In genomic region chr1:107748529-107748928, GRCh38 we compare ENCODE assay signal across 9 cellular contexts.
A peak's percentile ranks its signal among the peaks of the same experiment; 100 is the strongest.
DNase-seq lines count a peak whose midpoint lies in the region; FAIRE-seq and TF ChIP-seq lines count a peak whose summit lies in the region.
"Had no signal": no experiment of that assay in that cellular context is flagged by ENCODE, and none has a peak within 500 bp of the region (broad histone marks: within the 10 kb centered on the region; RNA-seq: fewer than 3 reads in every experiment).

No MANE protein-coding gene starts in this region.

- no peaks in the 10 kb centered on the region for H3K4me1 ChIP-seq in CD8-positive, alpha-beta memory T cell (ENCODE audit: insufficient read depth, low read length)

- H3K4me3 ChIP-seq in bronchial epithelial cell (ENCODE audit: low read depth, low read length) (no peak overlapping the region), neural cell (ENCODE audit: low read length) (no peak overlapping the region)
- H3K4me3 ChIP-seq in CD8-positive, alpha-beta memory T cell (ENCODE audit: low read length) = no peak overlapping the region

- H3K27me3 Mint-ChIP-seq in CD8-positive, alpha-beta memory T cell = no peaks in the 10 kb centered on the region

- no peaks in the 10 kb centered on the region for H3K79me2 ChIP-seq in neural cell (replicated peaks; ENCODE audit: insufficient read depth, low read length)

- no peak for TF ChIP-seq EP300 in neural cell (conservative IDR thresholded peaks at IDR 0.05; ENCODE audit: poor library complexity, severe bottlenecking)

- DNase-seq in NCI-H146 (lab: John Stamatoyannopoulos, UW) (peak; percentile 53), bronchial epithelial cell (ENCODE audit: low read depth) (peak; percentile 62), NK-92 (lab: John Stamatoyannopoulos, UW; ENCODE audit: unreplicated experiment) (no peak), AG08396 (ENCODE audit: low spot score) (no peak), globus pallidus (ENCODE audit: low spot score) (no peak)
- DNase-seq in CD8-positive, alpha-beta memory T cell = no peak

- no peaks in the 10 kb centered on the region for H3K9me3 ChIP-seq in neural cell (ENCODE audit: low read length)
- no peaks in the 10 kb centered on the region for H3K9me3 ChIP-seq in CD8-positive, alpha-beta memory T cell (ENCODE audit: low read length)

- peak; percentile 8 for FAIRE-seq in G401.6 (lab: Jason Lieb, UNC)
- FAIRE-seq in bronchial epithelial cell (lab: Jason Lieb, UNC) = no peak
- FAIRE-seq: GM19239 had no signal

- H2AFZ ChIP-seq in neural cell (ENCODE audit: low read depth, low read length) = no peak overlapping the region

- no peaks in the 10 kb centered on the region for H3F3A ChIP-seq in neural cell (ENCODE audit: insufficient read depth, low read length, poor library complexity, severe bottlenecking)

- no peaks in the 10 kb centered on the region for H3K9me2 ChIP-seq in neural cell (ENCODE audit: insufficient read depth, low read length)

- no peak overlapping the region for H3K27ac ChIP-seq in neural cell (ENCODE audit: low read length)
- no peak overlapping the region for H3K27ac ChIP-seq in CD8-positive, alpha-beta memory T cell (ENCODE audit: low read depth, low read length)

- H3K36me3 Mint-ChIP-seq in CD8-positive, alpha-beta memory T cell = peaks cover 4 to 15% (median 6%) of the 10 kb centered on the region in 3 donors

- no peak overlapping the region for H3K4me3 Mint-ChIP-seq in CD8-positive, alpha-beta memory T cell

- CTCF ChIA-PET in CD8-positive, alpha-beta memory T cell (lab: Charles Lee) = no interaction called here

- H3K36me3 ChIP-seq in bronchial epithelial cell (ENCODE audit: control insufficient read depth, insufficient read depth, low read length) (no peaks in the 10 kb centered on the region), neural cell (ENCODE audit: insufficient read depth, low read length) (no peaks in the 10 kb centered on the region)
- H3K36me3 ChIP-seq in CD8-positive, alpha-beta memory T cell (ENCODE audit: insufficient read depth, low read length) = no peaks in the 10 kb centered on the region

- no peaks in the 10 kb centered on the region for H3K4me1 Mint-ChIP-seq in CD8-positive, alpha-beta memory T cell

- H4K20me1 ChIP-seq in neural cell (ENCODE audit: insufficient read depth) = no peaks in the 10 kb centered on the region

- H3K9ac ChIP-seq in neural cell (ENCODE audit: low read length) = no peak overlapping the region

- TF ChIP-seq CTCF in bronchial epithelial cell (IDR thresholded peaks at IDR 0.05; ENCODE audit: insufficient read depth, low read length, severe bottlenecking) = peak; percentile 40
- peak; percentile 56 for TF ChIP-seq CTCF in neural cell (IDR thresholded peaks at IDR 0.05; ENCODE audit: poor library complexity, severe bottlenecking)

- H3K4me2 ChIP-seq in neural cell (ENCODE audit: low read length) = no peak overlapping the region

- H3K27ac Mint-ChIP-seq in CD8-positive, alpha-beta memory T cell = no peak overlapping the region

- H3K27me3 ChIP-seq in bronchial epithelial cell (ENCODE audit: control insufficient read depth, insufficient read depth, low read length) = no peaks in the 10 kb centered on the region
- H3K27me3 ChIP-seq in neural cell (ENCODE audit: insufficient read depth, low read depth, low read length) = no peaks in the 10 kb centered on the region
- no peaks in the 10 kb centered on the region for H3K27me3 ChIP-seq in CD8-positive, alpha-beta memory T cell (ENCODE audit: insufficient read depth, low read length, poor library complexity, severe bottlenecking)

- no peaks in the 10 kb centered on the region for H3K9me3 Mint-ChIP-seq in CD8-positive, alpha-beta memory T cell

- POLR2A ChIA-PET in CD8-positive, alpha-beta memory T cell (lab: Charles Lee) = no interaction called here

- peak; percentile 65 for TF ChIP-seq RAD21 in neural cell (conservative IDR thresholded peaks at IDR 0.05)

TF ChIP-seq in neural cell, 6 proteins besides CTCF, POLR2A, EP300 and RAD21:
- no peak for TF ChIP-seq REST (IDR thresholded peaks at IDR 0.05; ENCODE audit: borderline replicate concordance)
- TF ChIP-seq SMC3 (conservative IDR thresholded peaks at IDR 0.05; ENCODE audit: poor library complexity) = no peak
- TF ChIP-seq MXI1 (conservative IDR thresholded peaks at IDR 0.05; ENCODE audit: poor library complexity, severe bottlenecking) = no peak
- no peak for TF ChIP-seq EZH2 (IDR thresholded peaks at IDR 0.05; ENCODE audit: borderline replicate concordance, insufficient read depth, low read length, poor library complexity, severe bottlenecking)
- no peak for TF ChIP-seq POLR2AphosphoS5 (IDR thresholded peaks at IDR 0.05)
TF ChIP-seq in neural cell: peak in this region for 0.

Comparison
In these comparisons a context has a peak if more than half of its experiments do, and no peak if none do; other contexts are left out.
1. DNase-seq: peak in NCI-H146 (single experiment) and bronchial epithelial cell (single experiment); none in NK-92 (single experiment), AG08396 (single experiment), CD8-positive, alpha-beta memory T cell (0 of 5) and globus pallidus (single experiment).